12 cellular contexts compared by ENCODE assay signal in genomic region chr4:80913381-80913780, GRCh38.
DNase-seq lines count a peak whose midpoint lies in the region; ATAC-seq, FAIRE-seq and TF ChIP-seq lines count a peak whose summit lies in the region.
"Had no signal": no experiment of that assay in that cellular context is flagged by ENCODE, and none has a peak within 500 bp of the region (broad histone marks: within the 10 kb centered on the region; RNA-seq: fewer than 3 reads in every experiment).

No MANE protein-coding gene starts in this region.

- no peak for TF ChIP-seq CTCF in GM12878 (IDR thresholded peaks at IDR 0.05 in 2 of 3, conservative IDR thresholded peaks at IDR 0.05 in 1 of 3; ENCODE audit: control insufficient read depth in 2 of 3, extremely low read depth in 1 of 3, insufficient read depth in 1 of 3, low read depth in 3 of 3, low read length in 3 of 3)

- no peaks in the 10 kb centered on the region; the same call in 1 of the 3 replicates for H3K9me3 ChIP-seq in GM12878 (replicated peaks; ENCODE audit: control insufficient read depth, insufficient read depth, low read length)
- H3K9me3 ChIP-seq: breast epithelium had no signal

- H3K4me3 ChIP-seq in GM12878: no peak overlapping the region
- H3K4me3 ChIP-seq: breast epithelium had no signal

- H3K36me3 ChIP-seq in GM12878 (ENCODE audit: control insufficient read depth in 2 of 2, insufficient read depth in 2 of 2, low read length in 1 of 2): no peaks in the 10 kb centered on the region
- H3K36me3 ChIP-seq: breast epithelium had no signal

- no peaks in the 10 kb centered on the region for H3K4me1 ChIP-seq in GM12878 (ENCODE audit: control insufficient read depth, insufficient read depth, low read length)
- H3K4me1 ChIP-seq: breast epithelium had no signal

- peak; percentile 81 for FAIRE-seq in GM12878 (lab: Jason Lieb, UNC)

- no peaks in the 10 kb centered on the region for H3K27me3 ChIP-seq in GM12878 (replicated peaks in 1 of 2; ENCODE audit: control insufficient read depth in 2 of 2, insufficient read depth in 2 of 2, low read length in 1 of 2)
- H3K27me3 ChIP-seq: breast epithelium had no signal

- H3K27ac ChIP-seq in GM12878 (ENCODE audit: control insufficient read depth, insufficient read depth): no peak overlapping the region
- H3K27ac ChIP-seq: breast epithelium had no signal

- TF ChIP-seq EP300 in GM12878 (IDR thresholded peaks at IDR 0.05; ENCODE audit: borderline replicate concordance in 1 of 2, control insufficient read depth in 1 of 2, low read depth in 2 of 2, low read length in 2 of 2): no peak

- POLR2A ChIA-PET in GM12878 (lab: Charles Lee): no interaction called here

- BruUV-seq in GM12878 (replicated peaks; lab: Mats Ljungman, UMichigan): no TSS peak

- DNase-seq in GM12878 (ENCODE audit: low read depth, low spot score) (peak; percentile 35), NCI-H226 (no peak), 8988T (no peak), NCI-H2171 treated with DMSO at 0.1 percent for 48 hours (lab: John Stamatoyannopoulos, UW) (no peak)
- DNase-seq in activated CD8-positive, alpha-beta memory T cell treated with anti-CD3 and anti-CD28 coated beads for 24 hours: no peak
- DNase-seq: NCI-H1694 treated with DMSO at 0.1 percent for 48 hours had no signal

- in situ Hi-C loops in GM12878 (cut with MboI): no loop called here

- H3K9ac ChIP-seq in GM12878 (ENCODE audit: control insufficient read depth, insufficient read depth, low read length): no peak overlapping the region

- intact Hi-C loops in GM12878 (cut with micrococcal nuclease; ENCODE audit: unreplicated experiment): no loop called here

- ATAC-seq in GM18867 (IDR thresholded peaks at IDR 0.05; ENCODE audit: unreplicated experiment): peak; percentile 89
- peak; percentile 87 for ATAC-seq in GM21390 (IDR thresholded peaks at IDR 0.05; ENCODE audit: unreplicated experiment)
- ATAC-seq in HG03108 (IDR thresholded peaks at IDR 0.05; ENCODE audit: unreplicated experiment): peak; percentile 77
- ATAC-seq in GM12878: peak; percentile 91
- ATAC-seq: Right ventricle myocardium inferior, sciatic nerve had no signal

- H3K79me2 ChIP-seq in GM12878 (ENCODE audit: control insufficient read depth, insufficient read depth, low read length): no peaks in the 10 kb centered on the region

- RAD21 ChIA-PET in GM12878 (lab: Charles Lee; ENCODE audit: unreplicated experiment): interaction anchor here (0.7 to 1.0 kb wide), 3 partner anchors 14 to 1826 kb away, joined by 3 to 4 read pairs (median 3); no protein-coding TSS in a partner anchor

- SMC1A ChIA-PET in GM12878 (lab: Charles Lee; ENCODE audit: uncharacterized antibody, unreplicated experiment): interaction anchor here (1.1 to 4.3 kb wide), 2 partner anchors 13 to 14 kb away, joined by 3 to 18 read pairs; no protein-coding TSS in a partner anchor

- no peaks in the 10 kb centered on the region for H4K20me1 ChIP-seq in GM12878 (ENCODE audit: control insufficient read depth, insufficient read depth)

- 0% methylated on average over 3 of the region's 3 CpGs for WGBS in GM12878 (ENCODE audit: insufficient coverage, insufficient replicate concordance, low lambda C conversion rate, missing lambda C conversion rate)

- no peak for TF ChIP-seq RAD21 in GM12878 (IDR thresholded peaks at IDR 0.05; ENCODE audit: insufficient read depth, low read depth, low read length)

- H3K4me2 ChIP-seq in GM12878 (ENCODE audit: control insufficient read depth, insufficient read depth): no peak overlapping the region

- H2AFZ ChIP-seq in GM12878 (ENCODE audit: control insufficient read depth, low read depth, low read length): peak overlapping the region; percentile 16

- no peak for TF ChIP-seq POLR2A in GM12878 (IDR thresholded peaks at IDR 0.05; ENCODE audit: low read depth, low read length)

- CTCF ChIA-PET in GM12878 (lab: Yijun Ruan, JAX): interaction anchor here (1.2 to 1.7 kb wide), 5 partner anchors 9 to 136 kb away, joined by 3 to 6 read pairs (median 5); no protein-coding TSS in a partner anchor

TF ChIP-seq in GM12878, 131 proteins besides CTCF, POLR2A, EP300 and RAD21 (continues in another document):
- TF ChIP-seq JUNB (IDR thresholded peaks at IDR 0.05) (0 out of 2 replicates have a peak, but pooled peaks have one; percentile 9), ZNF274 (IDR thresholded peaks at IDR 0.05; ENCODE audit: insufficient read depth, insufficient read length) (no peak), CEBPZ (IDR thresholded peaks at IDR 0.05; ENCODE audit: low read depth, low read length) (no peak), TCF3 (IDR thresholded peaks at IDR 0.05; ENCODE audit: borderline replicate concordance, insufficient read depth, low read depth, low read length) (no peak), PAX5 (IDR thresholded peaks at IDR 0.05; ENCODE audit: borderline replicate concordance, low read depth, low read length) (no peak), ZBTB40 (IDR thresholded peaks at IDR 0.05; ENCODE audit: borderline replicate concordance) (no peak), ZNF217 (IDR thresholded peaks at IDR 0.05) (no peak), MEF2B (IDR thresholded peaks at IDR 0.05; ENCODE audit: partially characterized antibody, poor library complexity, severe bottlenecking) (no peak), ZNF384 (IDR thresholded peaks at IDR 0.05; ENCODE audit: borderline replicate concordance, low read depth, low read length) (no peak), IKZF1 (conservative IDR thresholded peaks at IDR 0.05) (peak; percentile 58; the same call in 1 of the 2 replicates)
